ENCODE assay signal across 8 cellular contexts in genomic region chr1:31549807-31550620, GRCh38. TPM values are rescaled to one million over a fixed set of nuclear protein-coding genes. Genes with fewer than 3 reads are reported as not detected.
DNase-seq lines count a peak whose midpoint lies in the region; ATAC-seq and TF ChIP-seq lines count a peak whose summit lies in the region.

No MANE protein-coding gene starts in this region.

- H3K27ac ChIP-seq in substantia nigra (ENCODE audit: low read depth, low read length, poor library complexity, severe bottlenecking): no peak overlapping the region

- H3K27ac Mint-ChIP-seq in activated T-helper 17 cell treated with anti-CD3 and anti-CD28 coated beads, Interleukin-2, amount 50 U/mL, for 72 hours: no peak overlapping the region
- H3K27ac Mint-ChIP-seq in mesothelial cell of epicardium: no peak overlapping the region

- DNase-seq in mesothelial cell of epicardium (ENCODE audit: low spot score in 2 of 2, unreplicated experiment in 2 of 2): no peak
- no peak for DNase-seq in substantia nigra (lab: John Stamatoyannopoulos, UW)
- no peak for DNase-seq in NCI-H510A (lab: John Stamatoyannopoulos, UW)
- DNase-seq in NCI-H1105 (lab: John Stamatoyannopoulos, UW): no peak
- DNase-seq in islet precursor cell: no peak

- no peak for TF ChIP-seq CTCF in mesothelial cell of epicardium (IDR thresholded peaks at IDR 0.05; ENCODE audit: unreplicated experiment)

- H3K36me3 Mint-ChIP-seq in activated T-helper 17 cell treated with anti-CD3 and anti-CD28 coated beads, Interleukin-2, amount 50 U/mL, for 72 hours (ENCODE audit: low read depth): no peaks in the 10 kb centered on the region
- H3K36me3 Mint-ChIP-seq in mesothelial cell of epicardium: no peaks in the 10 kb centered on the region

- no peaks in the 10 kb centered on the region for H3K4me1 Mint-ChIP-seq in activated T-helper 17 cell treated with anti-CD3 and anti-CD28 coated beads, Interleukin-2, amount 50 U/mL, for 72 hours
- peaks cover 17% of the 10 kb centered on the region for H3K4me1 Mint-ChIP-seq in mesothelial cell of epicardium

- peak overlapping the region; percentile 28 for H3K4me3 Mint-ChIP-seq in activated T-helper 17 cell treated with anti-CD3 and anti-CD28 coated beads, Interleukin-2, amount 50 U/mL, for 72 hours
- H3K4me3 Mint-ChIP-seq in mesothelial cell of epicardium: peak overlapping the region; percentile 68

- peaks cover 6% of the 10 kb centered on the region for H3K27me3 Mint-ChIP-seq in activated T-helper 17 cell treated with anti-CD3 and anti-CD28 coated beads, Interleukin-2, amount 50 U/mL, for 72 hours
- no peaks in the 10 kb centered on the region for H3K27me3 Mint-ChIP-seq in mesothelial cell of epicardium (ENCODE audit: low read depth)

- no peaks in the 10 kb centered on the region for H3K9me3 Mint-ChIP-seq in activated T-helper 17 cell treated with anti-CD3 and anti-CD28 coated beads, Interleukin-2, amount 50 U/mL, for 72 hours
- H3K9me3 Mint-ChIP-seq in mesothelial cell of epicardium: peaks cover 4% of the 10 kb centered on the region

- ATAC-seq in GM18498 (IDR thresholded peaks at IDR 0.05; ENCODE audit: unreplicated experiment) (peak; percentile 46), HG03060 (IDR thresholded peaks at IDR 0.05; ENCODE audit: low read depth, unreplicated experiment) (peak; percentile 61)
- peak; percentile 60 for ATAC-seq in activated T-helper 17 cell treated with anti-CD3 and anti-CD28 coated beads, Interleukin-2, amount 50 U/mL, for 72 hours (replicated peaks)

RNA-seq across cellular contexts. Expression of gene TINAGL1, which starts 26.3 kb away (rescaled TPM):
- not detected for total RNA-seq in activated T-helper 17 cell treated with anti-CD3 and anti-CD28 coated beads, Interleukin-2, amount 50 U/mL, for 72 hours
- total RNA-seq in mesothelial cell of epicardium: 201 to 212 TPM (median 211 TPM) in 3 replicates

Comparison
In these comparisons a context has a peak if more than half of its experiments do, and no peak if none do; other contexts are left out.
1. RNA of gene TINAGL1, which starts 26.3 kb away (total RNA-seq): 201 to 212 TPM in mesothelial cell of epicardium; not detected in activated T-helper 17 cell treated with anti-CD3 and anti-CD28 coated beads, Interleukin-2, amount 50 U/mL, for 72 hours; every median in the first group is over 100 times any median in the second.
2. Peak in every context shown above with its lines, with median percentiles within 50 percentile points of each other: ATAC-seq.